Comparison of ENCODE assay signal across 31 cellular contexts in genomic region chr2:9000442-9000841, GRCh38.
"Had no signal": no experiment of that assay in that cellular context is flagged by ENCODE, and none has a peak within 500 bp of the region (broad histone marks: within the 10 kb centered on the region; RNA-seq: fewer than 3 reads in every experiment).

No MANE protein-coding gene starts in this region.

- H3K4me2 ChIP-seq: hepatocyte, smooth muscle cell had no signal

- H3K27ac Mint-ChIP-seq: activated CD4-positive, alpha-beta memory T cell treated with anti-CD3 and anti-CD28 coated beads, Interleukin-2, amount 10 ng/mL, durations not matched to agents 7 days and 5 days; activated CD4-positive, alpha-beta T cell treated with anti-CD3 and anti-CD28 coated beads, Interleukin-2, amount 10 ng/mL, durations not matched to agents 7 days and 5 days; activated naive CD4-positive, alpha-beta T cell treated with anti-CD3 and anti-CD28 coated beads, Interleukin-2, amount 10 ng/mL, durations not matched to agents 7 days and 5 days; activated naive CD8-positive, alpha-beta T cell treated with anti-CD3 and anti-CD28 coated beads, Interleukin-2, amount 10 ng/mL, durations not matched to agents 7 days and 5 days; activated T-cell treated with anti-CD3 and anti-CD28 coated beads, Interleukin-2, amount 50 U/mL, for 24 hours; immature natural killer cell; memory B cell; naive thymus-derived CD8-positive, alpha-beta T cell; stimulated activated memory B cell treated with anti-CD40 and anti-IgM and Interleukin-4, amounts not matched to agents 10 μg/mL and 1 μg/mL and 100 μg/mL, for 72 hours; stimulated activated naive CD8-positive, alpha-beta T cell treated with anti-CD3 and anti-CD28 coated beads, Interleukin-15, amount 100 ng/mL, for 72 hours had no signal

- H3K27me3 ChIP-seq: ascending aorta, dorsolateral prefrontal cortex, gastroesophageal sphincter, hepatocyte, right atrium auricular region, thyroid gland, upper lobe of left lung had no signal

- ATAC-seq: gastroesophageal sphincter; naive thymus-derived CD8-positive, alpha-beta T cell; stimulated activated memory B cell treated with anti-CD40 and anti-IgM and Interleukin-4, amounts not matched to agents 10 μg/mL and 1 μg/mL and 100 μg/mL, for 72 hours; stimulated activated naive CD8-positive, alpha-beta T cell treated with anti-CD3 and anti-CD28 coated beads, Interleukin-15, amount 100 ng/mL, for 72 hours had no signal

- H3K36me3 Mint-ChIP-seq: activated naive CD4-positive, alpha-beta T cell treated with anti-CD3 and anti-CD28 coated beads, Interleukin-2, amount 10 ng/mL, durations not matched to agents 7 days and 5 days; activated naive CD8-positive, alpha-beta T cell treated with anti-CD3 and anti-CD28 coated beads, Interleukin-2, amount 10 ng/mL, durations not matched to agents 7 days and 5 days; immature natural killer cell; memory B cell; naive thymus-derived CD8-positive, alpha-beta T cell; stimulated activated memory B cell treated with anti-CD40 and anti-IgM and Interleukin-4, amounts not matched to agents 10 μg/mL and 1 μg/mL and 100 μg/mL, for 72 hours had no signal

- DNase-seq: activated CD4-positive, alpha-beta memory T cell treated with anti-CD3 and anti-CD28 coated beads, Interleukin-2, amount 10 ng/mL, durations not matched to agents 7 days and 5 days; activated CD4-positive, alpha-beta T cell treated with anti-CD3 and anti-CD28 coated beads, Interleukin-2, amount 10 ng/mL, durations not matched to agents 7 days and 5 days; activated CD4-positive, CD25-positive, alpha-beta regulatory T cell treated with anti-CD3 and anti-CD28 coated beads, Interleukin-2, amount 50 U/mL, for 72 hours; activated CD8-positive, alpha-beta memory T cell treated with anti-CD3 and anti-CD28 coated beads, Interleukin-2, amount 50 U/mL, for 48 hours; activated gamma-delta T cell; activated naive CD4-positive, alpha-beta T cell treated with anti-CD3 and anti-CD28 coated beads, Interleukin-2, amount 10 ng/mL, durations not matched to agents 7 days and 5 days; activated naive CD8-positive, alpha-beta T cell treated with anti-CD3 and anti-CD28 coated beads, Interleukin-2, amount 10 ng/mL, durations not matched to agents 7 days and 5 days; activated T-cell treated with anti-CD3 and anti-CD28 coated beads, Interleukin-2, amount 50 U/mL, for 24 hours; dorsolateral prefrontal cortex; effector memory CD4-positive, alpha-beta T cell; immature natural killer cell; midbrain; naive thymus-derived CD8-positive, alpha-beta T cell; occipital lobe; stimulated activated CD4-positive, alpha-beta T cell treated with anti-CD3 and anti-CD28 coated beads, Interleukin-1b, Interleukin-23, amount 100 ng/mL, for 48 hours; stimulated activated CD4-positive, alpha-beta T cell treated with anti-CD3 and anti-CD28 coated beads, Interleukin-4, amount 100 ng/mL, for 4 hours; stimulated activated CD8-positive, alpha-beta memory T cell treated with anti-CD3 and anti-CD28 coated beads, Interleukin-4, amount 100 ng/mL, for 48 hours; stimulated activated naive CD8-positive, alpha-beta T cell treated with anti-CD3 and anti-CD28 coated beads, Interleukin-15, amount 100 ng/mL, for 72 hours; thyroid gland; upper lobe of left lung; WERI-Rb-1 had no signal

- H3K4me3 Mint-ChIP-seq: activated CD4-positive, alpha-beta memory T cell treated with anti-CD3 and anti-CD28 coated beads, Interleukin-2, amount 10 ng/mL, durations not matched to agents 7 days and 5 days; activated CD4-positive, alpha-beta T cell treated with anti-CD3 and anti-CD28 coated beads, Interleukin-2, amount 10 ng/mL, durations not matched to agents 7 days and 5 days; activated naive CD4-positive, alpha-beta T cell treated with anti-CD3 and anti-CD28 coated beads, Interleukin-2, amount 10 ng/mL, durations not matched to agents 7 days and 5 days; activated naive CD8-positive, alpha-beta T cell treated with anti-CD3 and anti-CD28 coated beads, Interleukin-2, amount 10 ng/mL, durations not matched to agents 7 days and 5 days; activated T-cell treated with anti-CD3 and anti-CD28 coated beads, Interleukin-2, amount 50 U/mL, for 24 hours; immature natural killer cell; memory B cell; naive thymus-derived CD8-positive, alpha-beta T cell; stimulated activated memory B cell treated with anti-CD40 and anti-IgM and Interleukin-4, amounts not matched to agents 10 μg/mL and 1 μg/mL and 100 μg/mL, for 72 hours; stimulated activated naive CD8-positive, alpha-beta T cell treated with anti-CD3 and anti-CD28 coated beads, Interleukin-15, amount 100 ng/mL, for 72 hours had no signal

- H3K9me3 ChIP-seq: ascending aorta, gastroesophageal sphincter, right atrium auricular region, thyroid gland, upper lobe of left lung had no signal

- H3K36me3 ChIP-seq: ascending aorta, gastroesophageal sphincter, right atrium auricular region, thyroid gland, upper lobe of left lung had no signal

- H2AFZ ChIP-seq: hepatocyte had no signal

- H3K27ac ChIP-seq: ascending aorta, coronary artery, gastroesophageal sphincter, hepatocyte, right atrium auricular region, thyroid gland, upper lobe of left lung, WERI-Rb-1 had no signal

- H3K4me3 ChIP-seq: ascending aorta, coronary artery, gastroesophageal sphincter, hepatocyte, right atrium auricular region, smooth muscle cell, thyroid gland, upper lobe of left lung had no signal

- H3K9me3 Mint-ChIP-seq: activated CD4-positive, alpha-beta memory T cell treated with anti-CD3 and anti-CD28 coated beads, Interleukin-2, amount 10 ng/mL, durations not matched to agents 7 days and 5 days; activated CD4-positive, alpha-beta T cell treated with anti-CD3 and anti-CD28 coated beads, Interleukin-2, amount 10 ng/mL, durations not matched to agents 7 days and 5 days; activated naive CD4-positive, alpha-beta T cell treated with anti-CD3 and anti-CD28 coated beads, Interleukin-2, amount 10 ng/mL, durations not matched to agents 7 days and 5 days; activated naive CD8-positive, alpha-beta T cell treated with anti-CD3 and anti-CD28 coated beads, Interleukin-2, amount 10 ng/mL, durations not matched to agents 7 days and 5 days; activated T-cell treated with anti-CD3 and anti-CD28 coated beads, Interleukin-2, amount 50 U/mL, for 24 hours; brain; immature natural killer cell; memory B cell; naive thymus-derived CD8-positive, alpha-beta T cell; neural crest cell; stimulated activated memory B cell treated with anti-CD40 and anti-IgM and Interleukin-4, amounts not matched to agents 10 μg/mL and 1 μg/mL and 100 μg/mL, for 72 hours; stimulated activated naive CD8-positive, alpha-beta T cell treated with anti-CD3 and anti-CD28 coated beads, Interleukin-15, amount 100 ng/mL, for 72 hours had no signal
